ENCODE assay signal across 8 cellular contexts in genomic region chr10:21532694-21533576, GRCh38. TPM values are rescaled to one million over a fixed set of nuclear protein-coding genes. Genes with fewer than 3 reads are reported as not detected.
DNase-seq lines count a peak whose midpoint lies in the region; ATAC-seq lines count a peak whose summit lies in the region.

No MANE protein-coding gene starts in this region.

- H3K27ac ChIP-seq in cingulate gyrus (ENCODE audit: low read depth, low read length) = peak overlapping the region; percentile 99
- peak overlapping the region; percentile 83 for H3K27ac ChIP-seq in naive thymus-derived CD4-positive, alpha-beta T cell (ENCODE audit: low read depth, low read length)

- H3K36me3 Mint-ChIP-seq in naive thymus-derived CD4-positive, alpha-beta T cell = peaks cover 0 to 3% (median 0%) of the 10 kb centered on the region in 5 donors

- DNase-seq in Caki2 (ENCODE audit: low read depth) (peak; percentile 70), M059J (ENCODE audit: low read depth) (peak; percentile 22)
- DNase-seq in naive thymus-derived CD4-positive, alpha-beta T cell = no peak
- no peak for DNase-seq in stimulated activated CD4-positive, alpha-beta T cell treated with anti-CD3 and anti-CD28 coated beads, Interleukin-2, amount 100 ng/mL, for 24 hours

- no peaks in the 10 kb centered on the region for H3K27me3 ChIP-seq in naive thymus-derived CD4-positive, alpha-beta T cell (ENCODE audit: control insufficient read depth in 2 of 2, insufficient read depth in 2 of 2, low read length in 2 of 2)

- peak overlapping the region; percentile 90 to 98 (median 97) for H3K4me3 Mint-ChIP-seq in naive thymus-derived CD4-positive, alpha-beta T cell

- no peaks in the 10 kb centered on the region for H3K36me3 ChIP-seq in naive thymus-derived CD4-positive, alpha-beta T cell (ENCODE audit: control insufficient read depth in 2 of 3, insufficient read depth in 3 of 3, low read length in 3 of 3)

- H3K4me3 ChIP-seq in naive thymus-derived CD4-positive, alpha-beta T cell (ENCODE audit: low read length) = peak overlapping the region; percentile 81

- no peaks in the 10 kb centered on the region for H3K9me3 ChIP-seq in naive thymus-derived CD4-positive, alpha-beta T cell (ENCODE audit: control insufficient read depth in 2 of 3, low read length in 3 of 3)

- intact Hi-C loops in naive thymus-derived CD4-positive, alpha-beta T cell (cut with micrococcal nuclease) = loop anchor here (1.0 to 10.0 kb wide), 8 partner anchors 8 to 1904 kb away; partner anchors contain the start of genes MSRB2 (in 1 of the 2), OTUD1 (in 1 of the 2), PIP4K2A (in 1 of the 2) and SKIDA1 (in 1 of the 2)

- H3K4me1 ChIP-seq in naive thymus-derived CD4-positive, alpha-beta T cell (ENCODE audit: control insufficient read depth in 2 of 2, insufficient read depth in 2 of 2, low read length in 2 of 2) = peaks cover 8 to 17% of the 10 kb centered on the region in 2 donors

- POLR2A ChIA-PET in naive thymus-derived CD4-positive, alpha-beta T cell (lab: Charles Lee) = interaction anchor here (0.7 to 2.1 kb wide), 9 partner anchors 8 to 903 kb away, joined by 3 to 13 read pairs (median 3); partner anchors contain the start of genes COMMD3 and SKIDA1

- H3K27me3 Mint-ChIP-seq in naive thymus-derived CD4-positive, alpha-beta T cell = peaks cover 0 to 25% (median 0%) of the 10 kb centered on the region in 5 donors

- H3K4me1 Mint-ChIP-seq in naive thymus-derived CD4-positive, alpha-beta T cell = peaks cover 16 to 43% (median 34%) of the 10 kb centered on the region in 7 donors

- H3K9me3 Mint-ChIP-seq in naive thymus-derived CD4-positive, alpha-beta T cell = no peaks in the 10 kb centered on the region

- ATAC-seq in GM19351 (IDR thresholded peaks at IDR 0.05; ENCODE audit: unreplicated experiment) (peak; percentile 8), GM19463 (IDR thresholded peaks at IDR 0.05; ENCODE audit: unreplicated experiment) (no peak), HG03354 (IDR thresholded peaks at IDR 0.05; ENCODE audit: poor library complexity, severe bottlenecking, unreplicated experiment) (no peak)
- no peak for ATAC-seq in naive thymus-derived CD4-positive, alpha-beta T cell

- in situ Hi-C loops in Caki2 (cut with HindIII; ENCODE audit: low pct_unique_long_range_greater_than_20kb, low sequenced_read_pairs) = no loop called here

- CTCF ChIA-PET in naive thymus-derived CD4-positive, alpha-beta T cell (lab: Charles Lee) = no interaction called here

- H3K27ac Mint-ChIP-seq in naive thymus-derived CD4-positive, alpha-beta T cell = peak overlapping the region; percentile 91 to 98 (median 97)

RNA-seq across cellular contexts. Expression of gene MLLT10, which starts 1.1 kb away (rescaled TPM):
- 18.9 and 30.5 TPM in 2 replicates for total RNA-seq in Caki2 (2014; rRNA removed; shearing (Covaris generic); ENCODE audit: low replicate concordance)
- 9.1 and 9.3 TPM in 2 replicates for total RNA-seq in M059J (2014; rRNA removed; shearing (Covaris generic))
- total RNA-seq in naive thymus-derived CD4-positive, alpha-beta T cell = 10 to 100 TPM; 50.0 to 74.2 (median 67.9) TPM
- 1 to 10 TPM; 6.0 to 8.8 TPM for polyA plus RNA-seq in naive thymus-derived CD4-positive, alpha-beta T cell

RNA-seq across cellular contexts. Expression of gene SKIDA1, which starts 7.5 kb away (rescaled TPM):
- 5.0 and 9.0 TPM in 2 replicates for total RNA-seq in Caki2 (2014; rRNA removed; shearing (Covaris generic); ENCODE audit: low replicate concordance)
- total RNA-seq in M059J (2014; rRNA removed; shearing (Covaris generic)) = 1.2 and 1.9 TPM in 2 replicates
- total RNA-seq in naive thymus-derived CD4-positive, alpha-beta T cell = under 1 TPM in 4 of 5 experiments, not detected in 1; 0.17 to 0.45 (median 0.28) TPM
- polyA plus RNA-seq in naive thymus-derived CD4-positive, alpha-beta T cell = under 1 TPM in 1 of 2 donors, not detected in 1; 0.38 TPM

Comparison
In these comparisons a context has a peak if more than half of its experiments do, and no peak if none do; other contexts are left out.
1. DNase-seq: peak in Caki2 (single experiment) and M059J (single experiment); none in naive thymus-derived CD4-positive, alpha-beta T cell (0 of 9) and stimulated activated CD4-positive, alpha-beta T cell treated with anti-CD3 and anti-CD28 coated beads, Interleukin-2, amount 100 ng/mL, for 24 hours (0 of 2).